ENCODE assay signal across 9 cellular contexts in genomic region chr5:123810253-123810652, GRCh38.
DNase-seq lines count a peak whose midpoint lies in the region; ATAC-seq, FAIRE-seq and TF ChIP-seq lines count a peak whose summit lies in the region.
"Had no signal": no experiment of that assay in that cellular context is flagged by ENCODE, and none has a peak within 500 bp of the region (broad histone marks: within the 10 kb centered on the region; RNA-seq: fewer than 3 reads in every experiment).

No MANE protein-coding gene starts in this region.

- H3K36me3 ChIP-seq in keratinocyte (ENCODE audit: control insufficient read depth in 2 of 2, extremely low read depth in 1 of 2, insufficient read depth in 2 of 2, low read length in 2 of 2) = no peaks in the 10 kb centered on the region

- FAIRE-seq in keratinocyte (lab: Jason Lieb, UNC) = no peak
- FAIRE-seq in frontal cortex (lab: Jason Lieb, UNC) = no peak

- H3K9me3 ChIP-seq in keratinocyte (ENCODE audit: control insufficient read depth, low read depth, low read length) = no peaks in the 10 kb centered on the region

- H3K4me1 Mint-ChIP-seq in stimulated activated effector memory CD8-positive, alpha-beta T cell treated with anti-CD3 and anti-CD28 coated beads, Interleukin-12 subunit alpha, Interleukin-12 subunit beta, amount 100 ng/mL, for 72 hours = no peaks in the 10 kb centered on the region

- peak overlapping the region; percentile 30 for H2AFZ ChIP-seq in keratinocyte (ENCODE audit: control insufficient read depth, low read length)

- no peak overlapping the region for H3K4me3 Mint-ChIP-seq in stimulated activated effector memory CD8-positive, alpha-beta T cell treated with anti-CD3 and anti-CD28 coated beads, Interleukin-12 subunit alpha, Interleukin-12 subunit beta, amount 100 ng/mL, for 72 hours

- ATAC-seq in sciatic nerve (peak; percentile 86), GM18498 (IDR thresholded peaks at IDR 0.05; ENCODE audit: unreplicated experiment) (no peak)
- ATAC-seq in stimulated activated effector memory CD8-positive, alpha-beta T cell treated with anti-CD3 and anti-CD28 coated beads, Interleukin-12 subunit alpha, Interleukin-12 subunit beta, amount 100 ng/mL, for 72 hours = no peak

- intact Hi-C loops in sciatic nerve (cut with DNase I) = no loop called here

- H3K9me1 ChIP-seq in keratinocyte (ENCODE audit: control insufficient read depth, extremely low read depth, insufficient read depth, low read length) = no peaks in the 10 kb centered on the region

- H3K79me2 ChIP-seq in keratinocyte (ENCODE audit: control insufficient read depth, insufficient read depth, low read length) = no peaks in the 10 kb centered on the region

- no peak overlapping the region for H3K4me2 ChIP-seq in keratinocyte (ENCODE audit: control insufficient read depth, extremely low read depth, insufficient read depth, low read depth, low read length)

- H4K20me1 ChIP-seq in keratinocyte (ENCODE audit: control insufficient read depth, extremely low read depth, insufficient read depth, low read length) = no peaks in the 10 kb centered on the region

- no peak overlapping the region for H3K9ac ChIP-seq in keratinocyte (ENCODE audit: control insufficient read depth, extremely low read depth, insufficient read depth, low read length)

- H3K4me3 ChIP-seq in keratinocyte (ENCODE audit: control insufficient read depth in 2 of 3, extremely low read depth in 1 of 3, insufficient read depth in 2 of 3, low read depth in 1 of 3, low read length in 3 of 3) = no peak overlapping the region

- dilution Hi-C loops in keratinocyte (cut with MboI; ENCODE audit: extremely low pct_ligation_motif_present, low sequenced_read_pairs) = no loop called here

- peak; percentile 49 to 57 for DNase-seq in NCI-H2081 (lab: John Stamatoyannopoulos, UW)
- no peak for DNase-seq in NCI-H2081 treated with DMSO at 0.1 percent for 48 hours (lab: John Stamatoyannopoulos, UW)
- DNase-seq in SW480 (ENCODE audit: low spot score) = peak; percentile 87
- DNase-seq in keratinocyte (ENCODE audit: low read depth, low spot score) = no peak
- DNase-seq in sciatic nerve (ENCODE audit: low spot score) = no peak
- no peak for DNase-seq in frontal cortex (ENCODE audit: low spot score in 2 of 2)
- DNase-seq in stimulated activated effector memory CD8-positive, alpha-beta T cell treated with anti-CD3 and anti-CD28 coated beads, Interleukin-12 subunit alpha, Interleukin-12 subunit beta, amount 100 ng/mL, for 72 hours (ENCODE audit: low spot score in 2 of 2) = no peak
- DNase-seq: anterior cingulate cortex had no signal

- no peak for TF ChIP-seq CTCF in keratinocyte (optimal IDR thresholded peaks at IDR 0.05 in 1 of 3, IDR thresholded peaks at IDR 0.05 in 1 of 3, conservative IDR thresholded peaks at IDR 0.05 in 1 of 3; ENCODE audit: extremely low read depth in 1 of 3, insufficient read depth in 2 of 3, low read length in 3 of 3)

- H3K9me3 Mint-ChIP-seq in stimulated activated effector memory CD8-positive, alpha-beta T cell treated with anti-CD3 and anti-CD28 coated beads, Interleukin-12 subunit alpha, Interleukin-12 subunit beta, amount 100 ng/mL, for 72 hours = peaks cover 4% of the 10 kb centered on the region

- no peaks in the 10 kb centered on the region for H3K4me1 ChIP-seq in keratinocyte (ENCODE audit: control insufficient read depth, extremely low read depth, insufficient read depth, low read length)

- no peaks in the 10 kb centered on the region for H3K27me3 ChIP-seq in keratinocyte (ENCODE audit: control insufficient read depth, extremely low read depth, insufficient read depth, low read length)

- no peak overlapping the region for H3K27ac Mint-ChIP-seq in stimulated activated effector memory CD8-positive, alpha-beta T cell treated with anti-CD3 and anti-CD28 coated beads, Interleukin-12 subunit alpha, Interleukin-12 subunit beta, amount 100 ng/mL, for 72 hours

- no peaks in the 10 kb centered on the region for H3K36me3 Mint-ChIP-seq in stimulated activated effector memory CD8-positive, alpha-beta T cell treated with anti-CD3 and anti-CD28 coated beads, Interleukin-12 subunit alpha, Interleukin-12 subunit beta, amount 100 ng/mL, for 72 hours

- no peak overlapping the region for H3K27ac ChIP-seq in keratinocyte (ENCODE audit: control insufficient read depth, insufficient read depth, low read length)

Comparison
In these comparisons a context has a peak if more than half of its experiments do, and no peak if none do; other contexts are left out.
1. DNase-seq: peak in NCI-H2081 (2 of 2) and SW480 (single experiment); none in NCI-H2081 treated with DMSO at 0.1 percent for 48 hours (single experiment), keratinocyte (single experiment), sciatic nerve (single experiment), frontal cortex (0 of 2) and stimulated activated effector memory CD8-positive, alpha-beta T cell treated with anti-CD3 and anti-CD28 coated beads, Interleukin-12 subunit alpha, Interleukin-12 subunit beta, amount 100 ng/mL, for 72 hours (0 of 2).